In genomic region chr17:38549285-38549684, GRCh38 we compare ENCODE assay signal across 18 cellular contexts. TPM values are rescaled to one million over a fixed set of nuclear protein-coding genes. Genes with fewer than 3 reads are reported as not detected.
A peak's percentile ranks its signal among the peaks of the same experiment; 100 is the strongest.
DNase-seq lines count a peak whose midpoint lies in the region; ATAC-seq and TF ChIP-seq lines count a peak whose summit lies in the region.
"Had no signal": no experiment of that assay in that cellular context is flagged by ENCODE, and none has a peak within 500 bp of the region (broad histone marks: within the 10 kb centered on the region; RNA-seq: fewer than 3 reads in every experiment).

No MANE protein-coding gene starts in this region.

- no peak for DNase-seq in GM23338 (ENCODE audit: low spot score)
- DNase-seq in Panc1 (ENCODE audit: low read depth, low spot score), result no peak
- DNase-seq in neural crest cell (ENCODE audit: low read depth, low spot score), result no peak
- DNase-seq in GM19238 (ENCODE audit: insufficient read length, low spot score), result no peak
- no peak for DNase-seq in stimulated activated CD8-positive, alpha-beta memory T cell treated with anti-CD3 and anti-CD28 coated beads, Interleukin-4, amount 100 ng/mL, for 48 hours
- DNase-seq in AG08395 (ENCODE audit: low spot score), result no peak
- DNase-seq: 8988T; ACHN; C1 segment of cervical spinal cord; Calu3; CD4-positive, alpha-beta memory T cell; COR-L47; DMS153; DND-41; GOT3 had no signal

- CTCF ChIA-PET in Panc1 (lab: Charles Lee), result no interaction called here

- no peaks in the 10 kb centered on the region; the same call in 1 of the 2 replicates for H3K4me1 ChIP-seq in GM23338 (ENCODE audit: insufficient read depth)
- H3K4me1 ChIP-seq in Panc1 (ENCODE audit: control insufficient read depth, insufficient read depth, low read length), result no peaks in the 10 kb centered on the region
- H3K4me1 ChIP-seq: A549, HAP-1 had no signal

- no peak overlapping the region for H3K27ac ChIP-seq in GM23338 (ENCODE audit: low read depth)
- H3K27ac ChIP-seq in Panc1 (ENCODE audit: low read length), result no peak overlapping the region
- H3K27ac ChIP-seq: A549 had no signal

- no peaks in the 10 kb centered on the region for H3K9me2 ChIP-seq in GM23338 (ENCODE audit: insufficient read depth)

- H3K4me3 Mint-ChIP-seq in GM23338 (no peak overlapping the region), neural crest cell (no peak overlapping the region)
- H3K4me3 Mint-ChIP-seq: CD4-positive, alpha-beta memory T cell had no signal

- H3K36me3 Mint-ChIP-seq in GM23338 (ENCODE audit: low read depth) (no peaks in the 10 kb centered on the region), neural crest cell (ENCODE audit: low read depth) (no peaks in the 10 kb centered on the region)
- H3K36me3 Mint-ChIP-seq: CD4-positive, alpha-beta memory T cell had no signal

- TF ChIP-seq CTCF in GM23338 (conservative IDR thresholded peaks at IDR 0.05; ENCODE audit: low read depth in 2 of 2) (no peak), Panc1 (IDR thresholded peaks at IDR 0.05) (no peak), neural crest cell (conservative IDR thresholded peaks at IDR 0.05) (no peak)

- H3K27ac Mint-ChIP-seq in GM23338 (no peak overlapping the region), neural crest cell (ENCODE audit: unreplicated experiment) (peak overlapping the region; percentile 35)
- H3K27ac Mint-ChIP-seq: CD4-positive, alpha-beta memory T cell had no signal

- H3K27me3 Mint-ChIP-seq in GM23338 (ENCODE audit: insufficient read depth, low read depth, poor library complexity) (peaks cover 10% of the 10 kb centered on the region), neural crest cell (ENCODE audit: low read depth) (no peaks in the 10 kb centered on the region)

- H3K27me3 ChIP-seq in GM23338 (ENCODE audit: insufficient read depth) (no peaks in the 10 kb centered on the region), Panc1 (ENCODE audit: control insufficient read depth, insufficient read depth, low read length) (no peaks in the 10 kb centered on the region)

- H3K36me3 ChIP-seq in GM23338 (ENCODE audit: insufficient read depth) (no peaks in the 10 kb centered on the region), Panc1 (ENCODE audit: control insufficient read depth, insufficient read depth, low read length) (no peaks in the 10 kb centered on the region)
- H3K36me3 ChIP-seq: HAP-1 had no signal

- H3K9me3 ChIP-seq in Panc1 (ENCODE audit: control insufficient read depth, insufficient read depth, low read depth, low read length), result no peaks in the 10 kb centered on the region
- H3K9me3 ChIP-seq: A549, HAP-1 had no signal

- POLR2A ChIA-PET in Panc1 (lab: Charles Lee), result no interaction called here

- H3K4me2 ChIP-seq in GM23338, result no peak overlapping the region
- H3K4me2 ChIP-seq: A549 had no signal

- ATAC-seq in GM23338 (0 out of 3 replicates have a peak, but pooled peaks have one; percentile 11), Panc1 (peak; percentile 30; the same call in 1 of the 2 replicates)

- in situ Hi-C loops in Panc1 (cut with HindIII; ENCODE audit: low pct_unique_long_range_greater_than_20kb, low sequenced_read_pairs), result no loop called here

- intact Hi-C loops in Panc1 (cut with micrococcal nuclease; ENCODE audit: unreplicated experiment), result no loop called here

- BruUV-seq in Panc1 (replicated peaks; lab: Mats Ljungman, UMichigan), result no TSS peak

- H3K4me1 Mint-ChIP-seq in GM23338, result peaks cover 19% of the 10 kb centered on the region
- no peaks in the 10 kb centered on the region for H3K4me1 Mint-ChIP-seq in neural crest cell
- H3K4me1 Mint-ChIP-seq: CD4-positive, alpha-beta memory T cell had no signal

- H3K9me3 Mint-ChIP-seq in GM23338 (no peaks in the 10 kb centered on the region), neural crest cell (no peaks in the 10 kb centered on the region)
- H3K9me3 Mint-ChIP-seq: CD4-positive, alpha-beta memory T cell had no signal

- H4K20me1 ChIP-seq in GM23338 (replicated peaks; ENCODE audit: insufficient read depth), result no peaks in the 10 kb centered on the region

- H3F3A ChIP-seq in GM23338 (replicated peaks; ENCODE audit: low read depth), result no peaks in the 10 kb centered on the region

- no peak overlapping the region for H2AFZ ChIP-seq in GM23338

- no peaks in the 10 kb centered on the region for H3K79me2 ChIP-seq in GM23338 (replicated peaks; ENCODE audit: insufficient read depth)

- H3K4me3 ChIP-seq in GM23338 (no peak overlapping the region), Panc1 (ENCODE audit: low read depth in 2 of 2, low read length in 2 of 2) (no peak overlapping the region)
- H3K4me3 ChIP-seq: A549, HAP-1 had no signal

TF ChIP-seq in GM23338, 12 proteins besides CTCF, POLR2A, EP300 and RAD21 (continues in another document):
- TF ChIP-seq NANOG (IDR thresholded peaks at IDR 0.05; ENCODE audit: borderline replicate concordance) (no peak), EZH2 (IDR thresholded peaks at IDR 0.05; ENCODE audit: low read depth, unreplicated experiment) (no peak), POLR2AphosphoS5 (IDR thresholded peaks at IDR 0.05; ENCODE audit: low read depth) (no peak), ZNF462 (CRISPR knock-in tag; IDR thresholded peaks at IDR 0.05) (no peak)

RNA-seq across cellular contexts. Expression of gene SRCIN1, which starts 56.5 kb away (rescaled TPM):
- total RNA-seq in GM23338 (2014; rRNA removed; shearing (Covaris generic)), result 1.3 and 2.2 TPM in 2 replicates
- polyA plus RNA-seq in GM23338 (2016; fragmentation: Nextera tagmentation; extraction: Ambion mirVana), result 0.87 TPM in 2 replicates
- total RNA-seq in Panc1 (2021; ENCODE audit: unreplicated experiment), result 12.8 TPM
- polyA plus RNA-seq in Panc1 (2012; ENCODE audit: insufficient read length), result 13.0 TPM
- 8.4 and 8.6 TPM in 2 replicates for total RNA-seq in neural crest cell
- polyA plus RNA-seq: BJ; CD4-positive, alpha-beta memory T cell had no signal
